Comparison of ENCODE assay signal across 8 cellular contexts in the genomic region with DNA sequence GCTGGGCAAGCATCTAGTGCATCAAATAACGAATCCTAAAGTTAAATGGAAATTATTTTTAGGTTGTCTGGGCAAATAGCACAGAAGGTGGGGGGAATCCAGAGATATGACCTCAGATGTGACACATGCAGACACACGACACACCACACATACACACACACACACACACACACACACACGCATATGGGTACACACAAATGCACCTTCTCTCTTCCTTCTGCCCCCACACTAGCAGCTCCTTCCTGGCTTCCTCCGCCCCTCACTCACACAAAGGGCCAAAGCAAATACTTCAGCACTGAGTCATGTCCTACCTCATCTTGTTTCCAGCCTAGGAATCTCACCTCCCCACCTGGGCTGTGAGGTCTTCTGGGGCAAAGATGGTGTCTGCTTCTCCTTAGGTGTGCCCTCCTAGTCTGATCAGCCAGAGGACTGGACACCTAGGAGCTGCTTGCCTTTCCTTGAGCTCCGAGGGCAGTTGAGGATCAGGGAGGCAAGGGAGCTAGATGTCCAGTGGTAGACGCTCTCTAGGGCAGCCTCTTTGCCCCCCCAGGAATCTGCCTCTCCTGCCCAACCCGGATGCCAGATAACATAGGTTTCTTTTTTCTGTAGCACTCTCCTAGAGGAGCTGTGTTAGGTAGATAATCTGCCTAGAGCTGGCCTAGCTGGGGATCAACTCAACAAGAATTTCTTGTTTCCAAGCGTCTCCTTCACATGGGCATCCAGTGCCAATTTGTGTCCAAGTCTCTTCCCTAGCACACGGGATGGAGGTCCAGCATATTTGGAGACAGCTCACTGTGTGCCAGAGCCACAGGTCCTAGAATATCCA. TPM values are rescaled to one million over a fixed set of nuclear protein-coding genes. Genes with fewer than 3 reads are reported as not detected.
DNase-seq lines count a peak whose midpoint lies in the region; ATAC-seq and TF ChIP-seq lines count a peak whose summit lies in the region.

No MANE protein-coding gene starts in this region.

- peak overlapping the region; percentile 57 to 86 for H3K27ac Mint-ChIP-seq in activated naive CD4-positive, alpha-beta T cell treated with anti-CD3 and anti-CD28 coated beads, Interleukin-2, amount 50 U/mL, for 72 hours
- peak overlapping the region; percentile 84 for H3K27ac Mint-ChIP-seq in stimulated activated naive CD8-positive, alpha-beta T cell treated with anti-CD3 and anti-CD28 coated beads, Interleukin-15, Interleukin-2, amounts not matched to agents 100 ng/mL and 50 ng/mL, for 24 hours

- H3K4me1 ChIP-seq in left lung = peaks cover 14 to 25% of the 10 kb centered on the region in 2 donors

- no peak overlapping the region for H3K4me3 Mint-ChIP-seq in stimulated activated naive CD8-positive, alpha-beta T cell treated with anti-CD3 and anti-CD28 coated beads, Interleukin-15, Interleukin-2, amounts not matched to agents 100 ng/mL and 50 ng/mL, for 24 hours

- peak; percentile 83 to 89 for ATAC-seq in activated naive CD4-positive, alpha-beta T cell treated with anti-CD3 and anti-CD28 coated beads, Interleukin-2, amount 50 U/mL, for 72 hours
- ATAC-seq in left lung = peak; percentile 62

- H3K4me1 Mint-ChIP-seq in stimulated activated naive CD8-positive, alpha-beta T cell treated with anti-CD3 and anti-CD28 coated beads, Interleukin-15, Interleukin-2, amounts not matched to agents 100 ng/mL and 50 ng/mL, for 24 hours (ENCODE audit: low read depth) = peaks cover 40% of the 10 kb centered on the region

- peak overlapping the region; percentile 55 to 66 for H3K27ac ChIP-seq in left lung

- H3K4me3 ChIP-seq in left lung = no peak overlapping the region

- no peak for TF ChIP-seq CTCF in left lung (IDR thresholded peaks at IDR 0.05)

- peak; percentile 42 for DNase-seq in NCI-H2196 treated with DMSO at 0.1 percent for 48 hours (lab: John Stamatoyannopoulos, UW; ENCODE audit: unreplicated experiment)
- DNase-seq in activated naive CD4-positive, alpha-beta T cell treated with anti-CD3 and anti-CD28 coated beads, Interleukin-2, amount 50 U/mL, for 72 hours (ENCODE audit: low spot score in 2 of 2) = peak in 1 of 2 donors; percentile 52
- DNase-seq in left lung = no peak
- DNase-seq in NCI-H748 treated with DMSO at 0.1 percent for 48 hours (lab: John Stamatoyannopoulos, UW) = no peak
- DNase-seq in NCI-H446 (lab: John Stamatoyannopoulos, UW) = no peak
- no peak for DNase-seq in GF-D8 (lab: John Stamatoyannopoulos, UW)
- DNase-seq in activated gamma-delta T cell treated with Interleukin-2 at 50 U/mL for 16 hours = no peak

- intact Hi-C loops in left lung (cut with DNase I) = no loop called here

- H3K9me3 ChIP-seq in left lung = no peaks in the 10 kb centered on the region

- H3K27me3 ChIP-seq in left lung = no peaks in the 10 kb centered on the region

- H3K27me3 Mint-ChIP-seq in stimulated activated naive CD8-positive, alpha-beta T cell treated with anti-CD3 and anti-CD28 coated beads, Interleukin-15, Interleukin-2, amounts not matched to agents 100 ng/mL and 50 ng/mL, for 24 hours = no peaks in the 10 kb centered on the region

- no peaks in the 10 kb centered on the region for H3K36me3 ChIP-seq in left lung

- no peaks in the 10 kb centered on the region for H3K36me3 Mint-ChIP-seq in activated naive CD4-positive, alpha-beta T cell treated with anti-CD3 and anti-CD28 coated beads, Interleukin-2, amount 50 U/mL, for 72 hours
- H3K36me3 Mint-ChIP-seq in stimulated activated naive CD8-positive, alpha-beta T cell treated with anti-CD3 and anti-CD28 coated beads, Interleukin-15, Interleukin-2, amounts not matched to agents 100 ng/mL and 50 ng/mL, for 24 hours (ENCODE audit: low read depth) = no peaks in the 10 kb centered on the region

- no peaks in the 10 kb centered on the region for H3K9me3 Mint-ChIP-seq in activated naive CD4-positive, alpha-beta T cell treated with anti-CD3 and anti-CD28 coated beads, Interleukin-2, amount 50 U/mL, for 72 hours
- no peaks in the 10 kb centered on the region for H3K9me3 Mint-ChIP-seq in stimulated activated naive CD8-positive, alpha-beta T cell treated with anti-CD3 and anti-CD28 coated beads, Interleukin-15, Interleukin-2, amounts not matched to agents 100 ng/mL and 50 ng/mL, for 24 hours

RNA-seq across cellular contexts. Expression of a gene that starts 14.3 kb away (rescaled TPM):
- 10 to 100 TPM; 73.4 to 80.8 TPM for total RNA-seq in activated naive CD4-positive, alpha-beta T cell treated with anti-CD3 and anti-CD28 coated beads, Interleukin-2, amount 50 U/mL, for 72 hours
- 10 to 100 TPM; 36.8 to 51.1 TPM for total RNA-seq in left lung
